Comparison of ENCODE assay signal across 9 cellular contexts in genomic region chr1:50724626-50725286, GRCh38.
A peak's percentile ranks its signal among the peaks of the same experiment; 100 is the strongest.
DNase-seq lines count a peak whose midpoint lies in the region; ATAC-seq and TF ChIP-seq lines count a peak whose summit lies in the region.
"Had no signal": no experiment of that assay in that cellular context is flagged by ENCODE, and none has a peak within 500 bp of the region (broad histone marks: within the 10 kb centered on the region; RNA-seq: fewer than 3 reads in every experiment).

No MANE protein-coding gene starts in this region.

- peak overlapping the region; percentile 86 to 87 for H3K27ac Mint-ChIP-seq in natural killer cell

- H3K4me3 Mint-ChIP-seq in natural killer cell = peak overlapping the region; percentile 69

- peak; percentile 84 for ATAC-seq in GM18870 (IDR thresholded peaks at IDR 0.05; ENCODE audit: unreplicated experiment)
- ATAC-seq in HG02642 (IDR thresholded peaks at IDR 0.05; ENCODE audit: poor library complexity, unreplicated experiment) = peak; percentile 83
- peak; percentile 73 to 84 (median 83) for ATAC-seq in natural killer cell

- H3K36me3 Mint-ChIP-seq in natural killer cell = no peaks in the 10 kb centered on the region

- no peak for TF ChIP-seq POLR2A in NB4 (IDR thresholded peaks at IDR 0.05; ENCODE audit: extremely low read depth, insufficient read length)

- peaks cover 43 to 50% of the 10 kb centered on the region in 2 donors for H3K4me1 Mint-ChIP-seq in natural killer cell

- H3K4me3 ChIP-seq in NB4 (ENCODE audit: low read depth, low read length) = no peak overlapping the region
- H3K4me3 ChIP-seq: skin epidermis had no signal

- TF ChIP-seq CTCF in NB4 (IDR thresholded peaks at IDR 0.05; ENCODE audit: low read depth, low read length) = no peak
- no peak for TF ChIP-seq CTCF in natural killer cell (IDR thresholded peaks at IDR 0.05)

- intact Hi-C loops in natural killer cell (cut with micrococcal nuclease) = no loop called here

- peaks cover 0 to 3% of the 10 kb centered on the region in 2 donors for H3K9me3 Mint-ChIP-seq in natural killer cell

- H3K27me3 Mint-ChIP-seq in natural killer cell (ENCODE audit: low read depth in 2 of 2) = no peaks in the 10 kb centered on the region

- peak; percentile 63 for DNase-seq in NB4 (ENCODE audit: low read depth)
- DNase-seq in natural killer cell = no peak
- no peak for DNase-seq in AG08395 (ENCODE audit: low spot score)
- DNase-seq in RKO (ENCODE audit: low spot score) = no peak
- DNase-seq in kidney glomerular epithelial cell (lab: John Stamatoyannopoulos, UW) = no peak
- no peak for DNase-seq in cortex of kidney (lab: John Stamatoyannopoulos, UW)
